11 cellular contexts compared by ENCODE assay signal in the genomic region with DNA sequence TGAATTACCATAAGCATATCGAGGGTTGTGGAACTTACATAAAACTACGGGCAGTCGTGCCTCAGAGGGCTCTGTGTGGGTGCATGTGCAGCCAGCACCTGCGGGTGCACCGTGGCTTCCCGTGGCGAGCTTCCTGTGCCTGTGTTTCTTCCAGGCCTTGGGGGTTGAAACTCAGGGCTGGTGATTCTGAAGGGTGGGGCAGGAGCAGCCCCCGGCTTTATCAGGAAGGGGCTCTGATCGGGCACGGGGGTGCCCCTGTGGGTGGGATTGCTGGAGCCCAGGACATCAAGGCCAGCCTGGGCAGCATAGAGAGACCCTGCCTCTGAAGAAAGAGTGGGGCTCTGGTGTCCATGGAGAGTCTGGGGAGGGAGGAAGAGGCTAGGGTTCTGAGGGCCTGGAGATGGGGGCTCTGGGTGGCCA. TPM values are rescaled to one million over a fixed set of nuclear protein-coding genes. Genes with fewer than 3 reads are reported as not detected.
A peak's percentile ranks its signal among the peaks of the same experiment; 100 is the strongest.
DNase-seq lines count a peak whose midpoint lies in the region; FAIRE-seq and TF ChIP-seq lines count a peak whose summit lies in the region.
"Had no signal": no experiment of that assay in that cellular context is flagged by ENCODE, and none has a peak within 500 bp of the region (broad histone marks: within the 10 kb centered on the region; RNA-seq: fewer than 3 reads in every experiment).

No MANE protein-coding gene starts in this region.

- TF ChIP-seq CTCF in kidney (IDR thresholded peaks at IDR 0.05; ENCODE audit: borderline replicate concordance, extremely low read depth, insufficient read depth): no peak
- TF ChIP-seq CTCF in stomach (IDR thresholded peaks at IDR 0.05): no peak

- H3K9me3 Mint-ChIP-seq in activated naive CD8-positive, alpha-beta T cell treated with anti-CD3 and anti-CD28 coated beads for 36 hours: no peaks in the 10 kb centered on the region

- H3K27me3 Mint-ChIP-seq in activated naive CD8-positive, alpha-beta T cell treated with anti-CD3 and anti-CD28 coated beads for 36 hours: peaks cover 3% of the 10 kb centered on the region
- H3K27me3 Mint-ChIP-seq: stimulated activated naive B cell treated with anti-CD40 and anti-IgM and Interleukin-4, amounts not matched to agents 10 μg/mL and 1 μg/mL and 100 μg/mL, for 72 hours had no signal

- no peak overlapping the region for H3K4me3 Mint-ChIP-seq in activated naive CD8-positive, alpha-beta T cell treated with anti-CD3 and anti-CD28 coated beads for 36 hours
- H3K4me3 Mint-ChIP-seq: stimulated activated naive B cell treated with anti-CD40 and anti-IgM and Interleukin-4, amounts not matched to agents 10 μg/mL and 1 μg/mL and 100 μg/mL, for 72 hours had no signal

- H3K27me3 ChIP-seq in stomach: no peaks in the 10 kb centered on the region

- TF ChIP-seq EP300 in stomach (IDR thresholded peaks at IDR 0.05): no peak

- DNase-seq in NCI-H1417 (lab: John Stamatoyannopoulos, UW) (peak in 2 of 3 experiments; percentile 66), NCI-H1417 treated with DMSO at 0.1 percent for 48 hours (lab: John Stamatoyannopoulos, UW) (no peak), kidney (peak; percentile 69), stomach (peak; percentile 22), NCI-H524 treated with DMSO at 0.1 percent for 48 hours (lab: John Stamatoyannopoulos, UW) (no peak), DMS153 (lab: John Stamatoyannopoulos, UW) (no peak), kidney glomerular epithelial cell (lab: John Stamatoyannopoulos, UW) (no peak)
- DNase-seq in activated naive CD8-positive, alpha-beta T cell treated with anti-CD3 and anti-CD28 coated beads for 36 hours: no peak
- DNase-seq: stimulated activated naive B cell treated with anti-CD40 and anti-IgM and Interleukin-4, amounts not matched to agents 10 μg/mL and 1 μg/mL and 100 μg/mL, for 72 hours had no signal

- H3K9me3 ChIP-seq in kidney (ENCODE audit: control insufficient read depth in 1 of 2, low read length in 2 of 2): no peaks in the 10 kb centered on the region
- no peaks in the 10 kb centered on the region for H3K9me3 ChIP-seq in stomach

- H3K27ac Mint-ChIP-seq in activated naive CD8-positive, alpha-beta T cell treated with anti-CD3 and anti-CD28 coated beads for 36 hours: peak overlapping the region; percentile 35
- H3K27ac Mint-ChIP-seq: stimulated activated naive B cell treated with anti-CD40 and anti-IgM and Interleukin-4, amounts not matched to agents 10 μg/mL and 1 μg/mL and 100 μg/mL, for 72 hours had no signal

- no peak overlapping the region for H3K9ac ChIP-seq in kidney (ENCODE audit: low read length in 2 of 2)

- H3K4me3 ChIP-seq in kidney (ENCODE audit: low read length in 2 of 2): no peak overlapping the region
- no peak overlapping the region for H3K4me3 ChIP-seq in stomach

- TF ChIP-seq POLR2A in stomach (IDR thresholded peaks at IDR 0.05): no peak

- intact Hi-C loops in kidney (cut with DNase I) (no loop called here), stomach (cut with DNase I; ENCODE audit: low total_unique reads) (no loop called here)

- H3K36me3 ChIP-seq in kidney (ENCODE audit: control insufficient read depth in 1 of 2, insufficient read depth in 2 of 2, low read length in 2 of 2) (no peaks in the 10 kb centered on the region), stomach (peaks cover 0 to 7% (median 0%) of the 10 kb centered on the region in 4 donors)

- H3K4me1 Mint-ChIP-seq in activated naive CD8-positive, alpha-beta T cell treated with anti-CD3 and anti-CD28 coated beads for 36 hours: peaks cover 20% of the 10 kb centered on the region

- no peak for FAIRE-seq in kidney (lab: Jason Lieb, UNC)

- H3K4me1 ChIP-seq in kidney (ENCODE audit: control insufficient read depth in 1 of 2, insufficient read depth in 1 of 2, low read depth in 1 of 2, low read length in 2 of 2) (peaks cover 9 to 12% of the 10 kb centered on the region in 2 donors), stomach (peaks cover 17 to 22% (median 18%) of the 10 kb centered on the region in 4 donors)

- WGBS in stomach, 5 donors: 61 to 74% (median 67%) methylated on average over 8 to 10 of the region's 10 CpGs

- H3K27ac ChIP-seq in kidney (ENCODE audit: low read depth in 2 of 2, low read length in 2 of 2): peak overlapping the region; percentile 10 to 71
- peak overlapping the region; percentile 74 to 82 (median 78) for H3K27ac ChIP-seq in stomach

- peaks cover 21% of the 10 kb centered on the region for H3K36me3 Mint-ChIP-seq in activated naive CD8-positive, alpha-beta T cell treated with anti-CD3 and anti-CD28 coated beads for 36 hours

RNA-seq across cellular contexts. Expression of a gene that starts 11.1 kb away (rescaled TPM):
- total RNA-seq in activated naive CD8-positive, alpha-beta T cell treated with anti-CD3 and anti-CD28 coated beads for 36 hours: not detected
- total RNA-seq in kidney: 0.16 TPM
- 0.45 TPM for polyA plus RNA-seq in kidney (ENCODE audit: insufficient read depth, low read depth, low replicate concordance)
- 100 to 1,000 TPM in 4 of 5 donors, under 1 TPM in 1; 0.87 to 585 (median 347) TPM for total RNA-seq in stomach
- 100 to 1,000 TPM; 143 to 490 (median 170) TPM for polyA plus RNA-seq in stomach
- total RNA-seq: A172, myocyte had no signal

RNA-seq across cellular contexts. Expression of a gene that starts 20.1 kb away (rescaled TPM):
- total RNA-seq in activated naive CD8-positive, alpha-beta T cell treated with anti-CD3 and anti-CD28 coated beads for 36 hours: not detected
- total RNA-seq in kidney: not detected
- polyA plus RNA-seq in kidney (ENCODE audit: insufficient read depth, low read depth, low replicate concordance): not detected
- not detected for total RNA-seq in stomach
- not detected for polyA plus RNA-seq in stomach
- total RNA-seq: A172, myocyte had no signal

Comparison
In these comparisons a context has a peak if more than half of its experiments do, and no peak if none do; other contexts are left out.
1. DNase-seq: peak in NCI-H1417 (2 of 3), kidney (single experiment) and stomach (single experiment); none in NCI-H1417 treated with DMSO at 0.1 percent for 48 hours (single experiment), activated naive CD8-positive, alpha-beta T cell treated with anti-CD3 and anti-CD28 coated beads for 36 hours (single experiment), NCI-H524 treated with DMSO at 0.1 percent for 48 hours (single experiment), DMS153 (single experiment) and kidney glomerular epithelial cell (single experiment).